In genomic region chr1:100942304-100943046, GRCh38 we compare ENCODE assay signal across 21 cellular contexts. TPM values are rescaled to one million over a fixed set of nuclear protein-coding genes. Genes with fewer than 3 reads are reported as not detected.
A peak's percentile ranks its signal among the peaks of the same experiment; 100 is the strongest.
DNase-seq lines count a peak whose midpoint lies in the region; ATAC-seq and TF ChIP-seq lines count a peak whose summit lies in the region.
"Had no signal": no experiment of that assay in that cellular context is flagged by ENCODE, and none has a peak within 500 bp of the region (broad histone marks: within the 10 kb centered on the region; RNA-seq: fewer than 3 reads in every experiment).

No MANE protein-coding gene starts in this region.

- H3K9me3 ChIP-seq in CD8-positive, alpha-beta T cell (ENCODE audit: low read length), result no peaks in the 10 kb centered on the region
- H3K9me3 ChIP-seq in SJCRH30 (replicated peaks), result peaks cover 5% of the 10 kb centered on the region; the same call in 1 of the 2 replicates
- H3K9me3 ChIP-seq in left lung, result no peaks in the 10 kb centered on the region
- H3K9me3 ChIP-seq: psoas muscle, upper lobe of right lung had no signal

- H3K9me3 Mint-ChIP-seq in activated CD4-positive, alpha-beta memory T cell treated with anti-CD3 and anti-CD28 coated beads for 36 hours, result peaks cover 41% of the 10 kb centered on the region
- peaks cover 38% of the 10 kb centered on the region for H3K9me3 Mint-ChIP-seq in activated CD4-positive, alpha-beta memory T cell treated with anti-CD3 and anti-CD28 coated beads, Interleukin-2, amount 10 ng/mL, durations not matched to agents 7 days and 5 days
- H3K9me3 Mint-ChIP-seq in CD8-positive, alpha-beta T cell, result peaks cover 20% of the 10 kb centered on the region
- H3K9me3 Mint-ChIP-seq in activated naive CD8-positive, alpha-beta T cell treated with anti-CD3 and anti-CD28 coated beads for 36 hours, result peaks cover 42% of the 10 kb centered on the region
- peaks cover 6% of the 10 kb centered on the region for H3K9me3 Mint-ChIP-seq in natural killer cell treated with Interleukin-12 subunit alpha and Interleukin-12 subunit beta and Interleukin-15 and Interleukin-18, amount 100 ng/mL, for 72 hours

- no peaks in the 10 kb centered on the region for H3K27me3 ChIP-seq in CD8-positive, alpha-beta T cell (ENCODE audit: insufficient read depth, low read length)
- H3K27me3 ChIP-seq in SJCRH30, result no peaks in the 10 kb centered on the region
- no peaks in the 10 kb centered on the region for H3K27me3 ChIP-seq in left lung
- H3K27me3 ChIP-seq: upper lobe of right lung had no signal

- peaks cover 40% of the 10 kb centered on the region for H3K4me1 Mint-ChIP-seq in activated CD4-positive, alpha-beta memory T cell treated with anti-CD3 and anti-CD28 coated beads for 36 hours (ENCODE audit: low read depth)
- H3K4me1 Mint-ChIP-seq in activated CD4-positive, alpha-beta memory T cell treated with anti-CD3 and anti-CD28 coated beads, Interleukin-2, amount 10 ng/mL, durations not matched to agents 7 days and 5 days, result peaks cover 46% of the 10 kb centered on the region
- peaks cover 56% of the 10 kb centered on the region for H3K4me1 Mint-ChIP-seq in CD8-positive, alpha-beta T cell (ENCODE audit: low read depth)
- peaks cover 37% of the 10 kb centered on the region for H3K4me1 Mint-ChIP-seq in activated naive CD8-positive, alpha-beta T cell treated with anti-CD3 and anti-CD28 coated beads for 36 hours
- H3K4me1 Mint-ChIP-seq in natural killer cell treated with Interleukin-12 subunit alpha and Interleukin-12 subunit beta and Interleukin-15 and Interleukin-18, amount 100 ng/mL, for 72 hours (ENCODE audit: low read depth in 2 of 2), result peaks cover 49 to 59% of the 10 kb centered on the region in 2 donors

- H3K4me1 ChIP-seq in CD8-positive, alpha-beta T cell (ENCODE audit: insufficient read depth, low read length), result peaks cover 35% of the 10 kb centered on the region
- H3K4me1 ChIP-seq in SJCRH30, result no peaks in the 10 kb centered on the region
- H3K4me1 ChIP-seq in left lung, result peaks cover 3 to 8% of the 10 kb centered on the region in 2 donors
- H3K4me1 ChIP-seq: psoas muscle, upper lobe of right lung had no signal

- peak overlapping the region; percentile 2 for H3K27ac ChIP-seq in CD8-positive, alpha-beta T cell (ENCODE audit: low read depth, low read length)
- H3K27ac ChIP-seq in SJCRH30 (no peak overlapping the region), left lung (no peak overlapping the region)
- H3K27ac ChIP-seq: KMS-11, psoas muscle, upper lobe of right lung had no signal

- H3K4me3 ChIP-seq in CD8-positive, alpha-beta T cell (ENCODE audit: low read depth, low read length), result peak overlapping the region; percentile 6
- H3K4me3 ChIP-seq in SJCRH30 (no peak overlapping the region), left lung (no peak overlapping the region)
- H3K4me3 ChIP-seq: psoas muscle, upper lobe of right lung had no signal

- peaks cover 86% of the 10 kb centered on the region for H3K36me3 Mint-ChIP-seq in activated CD4-positive, alpha-beta memory T cell treated with anti-CD3 and anti-CD28 coated beads for 36 hours
- peaks cover 85% of the 10 kb centered on the region for H3K36me3 Mint-ChIP-seq in activated CD4-positive, alpha-beta memory T cell treated with anti-CD3 and anti-CD28 coated beads, Interleukin-2, amount 10 ng/mL, durations not matched to agents 7 days and 5 days (ENCODE audit: low read depth)
- peaks cover 77% of the 10 kb centered on the region for H3K36me3 Mint-ChIP-seq in CD8-positive, alpha-beta T cell
- H3K36me3 Mint-ChIP-seq in activated naive CD8-positive, alpha-beta T cell treated with anti-CD3 and anti-CD28 coated beads for 36 hours, result peaks cover 87% of the 10 kb centered on the region
- peaks cover 68% of the 10 kb centered on the region for H3K36me3 Mint-ChIP-seq in natural killer cell treated with Interleukin-12 subunit alpha and Interleukin-12 subunit beta and Interleukin-15 and Interleukin-18, amount 100 ng/mL, for 72 hours

- no peak for DNase-seq in activated CD4-positive, alpha-beta memory T cell treated with anti-CD3 and anti-CD28 coated beads for 36 hours
- DNase-seq in activated CD4-positive, alpha-beta memory T cell treated with anti-CD3 and anti-CD28 coated beads, Interleukin-2, amount 10 ng/mL, durations not matched to agents 7 days and 5 days, result no peak
- no peak for DNase-seq in CD8-positive, alpha-beta T cell
- no peak for DNase-seq in activated naive CD8-positive, alpha-beta T cell treated with anti-CD3 and anti-CD28 coated beads for 36 hours
- DNase-seq in natural killer cell treated with Interleukin-12 subunit alpha and Interleukin-12 subunit beta and Interleukin-15 and Interleukin-18, amount 100 ng/mL, for 72 hours (ENCODE audit: low spot score), result no peak
- DNase-seq in SJCRH30 (no peak), left lung (no peak)
- DNase-seq: activated CD4-positive, alpha-beta T cell treated with anti-CD3 and anti-CD28 coated beads for 1 hour; activated CD8-positive, alpha-beta memory T cell treated with anti-CD3 and anti-CD28 coated beads, Interleukin-2, amount 50 U/mL, for 48 hours; Calu3; DND-41; H7; NCI-H1417 treated with DMSO at 0.1 percent for 48 hours; NCI-H2081 treated with DMSO at 0.1 percent for 48 hours; NCI-H446; psoas muscle; stimulated activated CD8-positive, alpha-beta memory T cell treated with anti-CD3 and anti-CD28 coated beads, Interleukin-4, amount 100 ng/mL, for 48 hours; substantia nigra; upper lobe of right lung had no signal

- no peaks in the 10 kb centered on the region for H3K36me3 ChIP-seq in CD8-positive, alpha-beta T cell (ENCODE audit: insufficient read depth, low read length)
- H3K36me3 ChIP-seq in SJCRH30 (peaks cover 26% of the 10 kb centered on the region), left lung (peaks cover 0 to 36% of the 10 kb centered on the region in 2 donors)

- H3K4me3 Mint-ChIP-seq in activated CD4-positive, alpha-beta memory T cell treated with anti-CD3 and anti-CD28 coated beads for 36 hours, result no peak overlapping the region
- no peak overlapping the region for H3K4me3 Mint-ChIP-seq in activated CD4-positive, alpha-beta memory T cell treated with anti-CD3 and anti-CD28 coated beads, Interleukin-2, amount 10 ng/mL, durations not matched to agents 7 days and 5 days
- H3K4me3 Mint-ChIP-seq in CD8-positive, alpha-beta T cell, result peak overlapping the region; percentile 55
- H3K4me3 Mint-ChIP-seq in activated naive CD8-positive, alpha-beta T cell treated with anti-CD3 and anti-CD28 coated beads for 36 hours, result peak overlapping the region; percentile 35
- H3K4me3 Mint-ChIP-seq in natural killer cell treated with Interleukin-12 subunit alpha and Interleukin-12 subunit beta and Interleukin-15 and Interleukin-18, amount 100 ng/mL, for 72 hours, result peak overlapping the region; percentile 76

- POLR2A ChIA-PET in activated CD4-positive, alpha-beta memory T cell treated with anti-CD3 and anti-CD28 coated beads for 36 hours (lab: Charles Lee), result interaction anchor here (1.8 kb wide), 1 partner anchor 13 kb away, joined by 3 read pairs; no protein-coding TSS in a partner anchor
- POLR2A ChIA-PET in activated CD4-positive, alpha-beta memory T cell treated with anti-CD3 and anti-CD28 coated beads, Interleukin-2, amount 10 ng/mL, durations not matched to agents 7 days and 5 days (lab: Charles Lee), result interaction anchor here (0.7 to 2.5 kb wide), 5 partner anchors 7 to 346 kb away, joined by 3 to 10 read pairs (median 4); no protein-coding TSS in a partner anchor
- POLR2A ChIA-PET in CD8-positive, alpha-beta T cell (lab: Charles Lee), result interaction anchor here (0.9 to 3.3 kb wide), 5 partner anchors 8 to 296 kb away, joined by 3 to 14 read pairs (median 8); no protein-coding TSS in a partner anchor

- no peak for TF ChIP-seq CTCF in CD8-positive, alpha-beta T cell (IDR thresholded peaks at IDR 0.05)
- TF ChIP-seq CTCF in left lung (IDR thresholded peaks at IDR 0.05), result no peak

- ATAC-seq in CD8-positive, alpha-beta T cell, result peak; percentile 31
- peak in 1 of 2 donors; percentile 71 for ATAC-seq in natural killer cell treated with Interleukin-12 subunit alpha and Interleukin-12 subunit beta and Interleukin-15 and Interleukin-18, amount 100 ng/mL, for 72 hours
- ATAC-seq in HG03025 (IDR thresholded peaks at IDR 0.05; ENCODE audit: low FRiP score, unreplicated experiment) (no peak), left lung (no peak)
- ATAC-seq: psoas muscle, upper lobe of right lung had no signal

- H3K27ac Mint-ChIP-seq in activated CD4-positive, alpha-beta memory T cell treated with anti-CD3 and anti-CD28 coated beads for 36 hours, result peak overlapping the region; percentile 42
- H3K27ac Mint-ChIP-seq in activated CD4-positive, alpha-beta memory T cell treated with anti-CD3 and anti-CD28 coated beads, Interleukin-2, amount 10 ng/mL, durations not matched to agents 7 days and 5 days, result no peak overlapping the region
- H3K27ac Mint-ChIP-seq in CD8-positive, alpha-beta T cell, result peak overlapping the region; percentile 90
- peak overlapping the region; percentile 96 for H3K27ac Mint-ChIP-seq in activated naive CD8-positive, alpha-beta T cell treated with anti-CD3 and anti-CD28 coated beads for 36 hours
- peak overlapping the region; percentile 93 to 95 for H3K27ac Mint-ChIP-seq in natural killer cell treated with Interleukin-12 subunit alpha and Interleukin-12 subunit beta and Interleukin-15 and Interleukin-18, amount 100 ng/mL, for 72 hours

- peaks cover 3% of the 10 kb centered on the region for H3K27me3 Mint-ChIP-seq in activated CD4-positive, alpha-beta memory T cell treated with anti-CD3 and anti-CD28 coated beads for 36 hours
- H3K27me3 Mint-ChIP-seq in activated CD4-positive, alpha-beta memory T cell treated with anti-CD3 and anti-CD28 coated beads, Interleukin-2, amount 10 ng/mL, durations not matched to agents 7 days and 5 days, result peaks cover 2% of the 10 kb centered on the region
- no peaks in the 10 kb centered on the region for H3K27me3 Mint-ChIP-seq in CD8-positive, alpha-beta T cell (ENCODE audit: low read depth)
- H3K27me3 Mint-ChIP-seq in activated naive CD8-positive, alpha-beta T cell treated with anti-CD3 and anti-CD28 coated beads for 36 hours, result peaks cover 5% of the 10 kb centered on the region
- no peaks in the 10 kb centered on the region for H3K27me3 Mint-ChIP-seq in natural killer cell treated with Interleukin-12 subunit alpha and Interleukin-12 subunit beta and Interleukin-15 and Interleukin-18, amount 100 ng/mL, for 72 hours

- intact Hi-C loops in activated CD4-positive, alpha-beta memory T cell treated with anti-CD3 and anti-CD28 coated beads for 36 hours (cut with micrococcal nuclease), result loop anchor here (1.0 to 5.0 kb wide), 3 partner anchors 13 to 235 kb away; no protein-coding TSS in a partner anchor
- intact Hi-C loops in CD8-positive, alpha-beta T cell (cut with DNase I, micrococcal nuclease), result loop anchor here in 1 of 2 experiments (2.0 kb wide), 2 partner anchors 14 kb away; no protein-coding TSS in a partner anchor
- intact Hi-C loops in left lung (cut with DNase I), result no loop called here

- CTCF ChIA-PET in activated CD4-positive, alpha-beta memory T cell treated with anti-CD3 and anti-CD28 coated beads for 36 hours (lab: Charles Lee), result interaction anchor here (0.6 to 1.1 kb wide), 2 partner anchors 16 to 296 kb away, joined by 3 to 4 read pairs; no protein-coding TSS in a partner anchor
- CTCF ChIA-PET in activated CD4-positive, alpha-beta memory T cell treated with anti-CD3 and anti-CD28 coated beads, Interleukin-2, amount 10 ng/mL, durations not matched to agents 7 days and 5 days (lab: Charles Lee), result interaction anchor here (0.8 kb wide), 1 partner anchor 294 kb away, joined by 3 read pairs; no protein-coding TSS in a partner anchor
- CTCF ChIA-PET in CD8-positive, alpha-beta T cell (lab: Charles Lee), result interaction anchor here (0.7 to 2.9 kb wide), 6 partner anchors 10 to 413 kb away, joined by 3 to 14 read pairs (median 4); no protein-coding TSS in a partner anchor

RNA-seq across cellular contexts. Expression of gene SLC30A7, which starts 46.6 kb away (rescaled TPM):
- total RNA-seq in activated CD4-positive, alpha-beta memory T cell treated with anti-CD3 and anti-CD28 coated beads for 36 hours, result 10 to 100 TPM; 40.0 to 43.4 TPM
- total RNA-seq in activated CD4-positive, alpha-beta memory T cell treated with anti-CD3 and anti-CD28 coated beads, Interleukin-2, amount 10 ng/mL, durations not matched to agents 7 days and 5 days, result 10 to 100 TPM; 38.9 to 42.7 TPM
- 10 to 100 TPM; 18.8 to 20.2 TPM for total RNA-seq in CD8-positive, alpha-beta T cell
- 10 to 100 TPM; 38.9 to 40.9 TPM for total RNA-seq in activated naive CD8-positive, alpha-beta T cell treated with anti-CD3 and anti-CD28 coated beads for 36 hours
- 10 to 100 TPM; 54.6 to 66.2 TPM for total RNA-seq in natural killer cell treated with Interleukin-12 subunit alpha and Interleukin-12 subunit beta and Interleukin-15 and Interleukin-18, amount 100 ng/mL, for 72 hours
- 24.8 and 28.8 TPM in 2 replicates for total RNA-seq in SJCRH30 (2014; rRNA removed; shearing (Covaris generic))
- 10 to 100 TPM; 44.4 to 46.7 TPM for total RNA-seq in left lung

RNA-seq across cellular contexts. Expression of gene EXTL2, which starts 47.8 kb away (rescaled TPM):
- total RNA-seq in activated CD4-positive, alpha-beta memory T cell treated with anti-CD3 and anti-CD28 coated beads for 36 hours, result 1 to 10 TPM; 3.0 to 3.9 TPM
- 1 to 10 TPM; 1.4 to 2.4 TPM for total RNA-seq in activated CD4-positive, alpha-beta memory T cell treated with anti-CD3 and anti-CD28 coated beads, Interleukin-2, amount 10 ng/mL, durations not matched to agents 7 days and 5 days
- total RNA-seq in CD8-positive, alpha-beta T cell, result 1 to 10 TPM; 1.2 to 2.1 TPM
- total RNA-seq in activated naive CD8-positive, alpha-beta T cell treated with anti-CD3 and anti-CD28 coated beads for 36 hours, result 10 to 100 TPM in 1 of 2 experiments, 1 to 10 TPM in 1; 10.0 to 10.8 TPM
- 1 to 10 TPM; 3.2 to 10.0 TPM for total RNA-seq in natural killer cell treated with Interleukin-12 subunit alpha and Interleukin-12 subunit beta and Interleukin-15 and Interleukin-18, amount 100 ng/mL, for 72 hours
- 43.5 and 50.6 TPM in 2 replicates for total RNA-seq in SJCRH30 (2014; rRNA removed; shearing (Covaris generic))
- total RNA-seq in left lung, result 10 to 100 TPM; 13.5 to 16.6 TPM

Comparison
In these comparisons a context has a peak if more than half of its experiments do, and no peak if none do; other contexts are left out.
1. H3K4me3 Mint-ChIP-seq: peak in CD8-positive, alpha-beta T cell (single experiment), activated naive CD8-positive, alpha-beta T cell treated with anti-CD3 and anti-CD28 coated beads for 36 hours (single experiment) and natural killer cell treated with Interleukin-12 subunit alpha and Interleukin-12 subunit beta and Interleukin-15 and Interleukin-18, amount 100 ng/mL, for 72 hours (single experiment); none in activated CD4-positive, alpha-beta memory T cell treated with anti-CD3 and anti-CD28 coated beads for 36 hours (single experiment) and activated CD4-positive, alpha-beta memory T cell treated with anti-CD3 and anti-CD28 coated beads, Interleukin-2, amount 10 ng/mL, durations not matched to agents 7 days and 5 days (single experiment).